8 cellular contexts compared by ENCODE assay signal in the genomic region with DNA sequence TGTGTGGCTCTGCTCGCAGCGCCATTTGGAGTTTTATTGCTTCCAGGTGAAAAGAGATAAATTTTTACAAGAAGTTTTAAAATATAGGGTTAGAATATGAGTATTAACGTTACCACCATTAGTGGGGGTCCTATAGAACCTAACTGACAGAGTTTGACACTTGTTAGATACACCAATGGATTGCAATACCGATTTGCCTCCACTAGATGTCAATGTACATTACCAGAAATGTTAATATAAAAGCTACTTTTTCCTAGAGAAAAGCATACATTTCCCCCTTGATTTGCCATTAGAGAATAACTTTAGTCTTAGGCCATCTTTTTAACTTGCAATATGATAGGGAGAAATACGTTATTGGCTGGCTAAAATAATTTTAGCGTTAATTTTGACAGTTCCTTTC.
DNase-seq lines count a peak whose midpoint lies in the region; ATAC-seq and TF ChIP-seq lines count a peak whose summit lies in the region.

No MANE protein-coding gene starts in this region.

- H3K9me3 ChIP-seq in H9 (ENCODE audit: control insufficient read depth, low read depth, low read length) = peaks cover 25% of the 10 kb centered on the region

- H3K27me3 Mint-ChIP-seq in H9 (ENCODE audit: low read depth) = no peaks in the 10 kb centered on the region

- no peak overlapping the region for H3K23ac ChIP-seq in H9 (ENCODE audit: insufficient read length, low read depth, low read length)

- no peak overlapping the region for H3K27ac ChIP-seq in H9 (ENCODE audit: insufficient read length, low read depth, low read length)

- WGBS in H9 (ENCODE audit: extremely low coverage, insufficient read length, low lambda C conversion rate) = no CpG with 5 or more reads among the region's 6 CpGs

- H4K8ac ChIP-seq in H9 (replicated peaks; ENCODE audit: insufficient read length, low read depth, low read length) = no peak overlapping the region

- no peaks in the 10 kb centered on the region for H3K27me3 ChIP-seq in H9 (ENCODE audit: insufficient read depth, low read length)

- no peak overlapping the region for H3K9ac ChIP-seq in H9 (ENCODE audit: extremely low read depth, insufficient read length, low read length)

- H3K79me2 ChIP-seq in H9 (ENCODE audit: insufficient read depth, low read length) = no peaks in the 10 kb centered on the region

- TF ChIP-seq CTCF in AG09309 (IDR thresholded peaks at IDR 0.05; ENCODE audit: control insufficient read depth, insufficient read depth, low read depth, low read length, missing control alignments) = peak; percentile 52
- peak; percentile 72 for TF ChIP-seq CTCF in H9 (conservative IDR thresholded peaks at IDR 0.05)

- peaks cover 12 to 16% of the 10 kb centered on the region in 2 experiments for H3K4me1 Mint-ChIP-seq in H9

- no peak overlapping the region for H3K4me3 ChIP-seq in AG09309 (ENCODE audit: control insufficient read depth, low read depth, low read length)

- H3K4me1 ChIP-seq in H9 (ENCODE audit: insufficient read depth, low read length) = no peaks in the 10 kb centered on the region; the same call in 1 of the 2 replicates

- no peak overlapping the region for H2AFZ ChIP-seq in H9 (ENCODE audit: low read length)

- no peak overlapping the region for H2BK120ac ChIP-seq in H9 (ENCODE audit: low read depth, low read length, poor library complexity, severe bottlenecking)

- no peaks in the 10 kb centered on the region for H4K20me1 ChIP-seq in H9 (ENCODE audit: control insufficient read depth, insufficient read depth, insufficient read length)

- H2BK5ac ChIP-seq in H9 (ENCODE audit: insufficient read length, low read length) = no peak overlapping the region

- peak; percentile 1 for DNase-seq in AG09309 (ENCODE audit: low read depth)
- DNase-seq in H9 = no peak
- DNase-seq in iPS-NIHi11 (ENCODE audit: low spot score) = peak; percentile 13
- no peak for DNase-seq in DMS114 treated with DMSO at 0.1 percent for 48 hours (lab: John Stamatoyannopoulos, UW; ENCODE audit: unreplicated experiment)
- DNase-seq in NK-92 (lab: John Stamatoyannopoulos, UW; ENCODE audit: unreplicated experiment) = no peak
- DNase-seq in activated effector memory CD4-positive, alpha-beta T cell treated with Interleukin-2 at 50 U/mL for 16 hours = no peak

- peaks cover 23 to 36% (median 27%) of the 10 kb centered on the region in 3 experiments for H3K36me3 Mint-ChIP-seq in H9 (ENCODE audit: insufficient read depth in 1 of 3, low read depth in 3 of 3)

- H3K4me2 ChIP-seq in H9 (ENCODE audit: insufficient read depth, insufficient read length, low read length) = no peak overlapping the region

- no peak overlapping the region for H3K56ac ChIP-seq in H9 (ENCODE audit: insufficient read length, low read depth, low read length)

- no peak overlapping the region for H3K4ac ChIP-seq in H9 (ENCODE audit: low read depth, low read length)

- H3K23me2 ChIP-seq in H9 (ENCODE audit: insufficient read length, low read depth, low read length, poor library complexity, severe bottlenecking) = no peaks in the 10 kb centered on the region

- H2AK5ac ChIP-seq in H9 (ENCODE audit: insufficient read length, low read length) = no peak overlapping the region

- H3T11ph ChIP-seq in H9 (ENCODE audit: low read length) = no peak overlapping the region

- no peaks in the 10 kb centered on the region for H3K79me1 ChIP-seq in H9 (ENCODE audit: insufficient read depth, low read depth, low read length, poor library complexity, severe bottlenecking)

- H2BK20ac ChIP-seq in H9 (ENCODE audit: low read depth, low read length, poor library complexity, severe bottlenecking) = no peak overlapping the region

- H4K91ac ChIP-seq in H9 (ENCODE audit: insufficient read length, low read depth, low read length) = no peak overlapping the region

- no peak overlapping the region for H3K14ac ChIP-seq in H9 (ENCODE audit: insufficient read depth, low read length)

- no peak overlapping the region for H2BK15ac ChIP-seq in H9 (ENCODE audit: low read depth, low read length)

- no peak overlapping the region for H3K27ac Mint-ChIP-seq in H9

- H2BK12ac ChIP-seq in H9 (ENCODE audit: insufficient read length, low read depth, low read length) = no peak overlapping the region

- H4K5ac ChIP-seq in H9 (ENCODE audit: insufficient read length, low read depth, low read length) = no peak overlapping the region

- H3K18ac ChIP-seq in H9 (ENCODE audit: insufficient read length, low read depth, low read length) = no peak overlapping the region

- H3K4me3 Mint-ChIP-seq in H9 = no peak overlapping the region

- H3K9me3 Mint-ChIP-seq in H9 = peaks cover 72 to 73% of the 10 kb centered on the region in 2 experiments

- peak; percentile 51; the same call in 2 of the 3 replicates for ATAC-seq in SK-N-SH treated with all-trans-retinoic acid at 6 μM for 48 hours
- ATAC-seq in GM19455 (IDR thresholded peaks at IDR 0.05; ENCODE audit: unreplicated experiment) = no peak

TF ChIP-seq in SK-N-SH treated with all-trans-retinoic acid at 6 μM for 48 hours, 23 proteins besides CTCF, POLR2A, EP300 and RAD21:
- TF ChIP-seq GLIS3 (CRISPR knock-in tag; IDR thresholded peaks at IDR 0.05) = no peak
- no peak for TF ChIP-seq ZNF565 (CRISPR knock-in tag; conservative IDR thresholded peaks at IDR 0.05; ENCODE audit: low read depth)
- TF ChIP-seq, protein P1, sequence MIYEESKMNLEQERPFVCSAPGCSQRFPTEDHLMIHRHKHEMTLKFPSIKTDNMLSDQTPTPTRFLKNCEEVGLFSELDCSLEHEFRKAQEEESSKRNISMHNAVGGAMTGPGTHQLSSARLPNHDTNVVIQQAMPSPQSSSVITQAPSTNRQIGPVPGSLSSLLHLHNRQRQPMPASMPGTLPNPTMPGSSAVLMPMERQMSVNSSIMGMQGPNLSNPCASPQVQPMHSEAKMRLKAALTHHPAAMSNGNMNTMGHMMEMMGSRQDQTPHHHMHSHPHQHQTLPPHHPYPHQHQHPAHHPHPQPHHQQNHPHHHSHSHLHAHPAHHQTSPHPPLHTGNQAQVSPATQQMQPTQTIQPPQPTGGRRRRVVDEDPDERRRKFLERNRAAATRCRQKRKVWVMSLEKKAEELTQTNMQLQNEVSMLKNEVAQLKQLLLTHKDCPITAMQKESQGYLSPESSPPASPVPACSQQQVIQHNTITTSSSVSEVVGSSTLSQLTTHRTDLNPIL (CRISPR knock-in tag; IDR thresholded peaks at IDR 0.05; ENCODE audit: low read depth) = no peak

Comparison
In these comparisons a context has a peak if more than half of its experiments do, and no peak if none do; other contexts are left out.
1. DNase-seq: peak in AG09309 (single experiment) and iPS-NIHi11 (single experiment); none in H9 (single experiment), DMS114 treated with DMSO at 0.1 percent for 48 hours (single experiment), NK-92 (single experiment) and activated effector memory CD4-positive, alpha-beta T cell treated with Interleukin-2 at 50 U/mL for 16 hours (single experiment).